In genomic region chr1:95071539-95071938, GRCh38 we compare ENCODE assay signal across 9 cellular contexts. TPM values are rescaled to one million over a fixed set of nuclear protein-coding genes. Genes with fewer than 3 reads are reported as not detected.
DNase-seq lines count a peak whose midpoint lies in the region; ATAC-seq and TF ChIP-seq lines count a peak whose summit lies in the region.
"Had no signal": no experiment of that assay in that cellular context is flagged by ENCODE, and none has a peak within 500 bp of the region (broad histone marks: within the 10 kb centered on the region; RNA-seq: fewer than 3 reads in every experiment).

No MANE protein-coding gene starts in this region.

- H3K4me1 ChIP-seq in hepatocyte (ENCODE audit: insufficient read depth) (peaks cover 10% of the 10 kb centered on the region), upper lobe of left lung (peaks cover 0 to 12% (median 7%) of the 10 kb centered on the region in 4 donors)

- H3K27me3 Mint-ChIP-seq in WTC11 (ENCODE audit: low read depth), result peaks cover 2% of the 10 kb centered on the region; the same call in 1 of the 2 replicates

- peak overlapping the region; percentile 97 for H2AFZ ChIP-seq in hepatocyte

- no peaks in the 10 kb centered on the region for H3K27me3 ChIP-seq in hepatocyte
- no peaks in the 10 kb centered on the region for H3K27me3 ChIP-seq in upper lobe of left lung

- H3K36me3 ChIP-seq in hepatocyte (replicated peaks; ENCODE audit: insufficient read depth, low read depth) (no peaks in the 10 kb centered on the region), upper lobe of left lung (no peaks in the 10 kb centered on the region)

- H3K9me2 ChIP-seq in hepatocyte (replicated peaks; ENCODE audit: insufficient read depth), result no peaks in the 10 kb centered on the region

- no peak for TF ChIP-seq CTCF in WTC11 (IDR thresholded peaks at IDR 0.05)
- no peak for TF ChIP-seq CTCF in hepatocyte (IDR thresholded peaks at IDR 0.05; ENCODE audit: poor library complexity)
- no peak for TF ChIP-seq CTCF in upper lobe of left lung (IDR thresholded peaks at IDR 0.05)

- DNase-seq in SIG-M5 treated with dmso at 0.1 percent for 504 hours (lab: John Stamatoyannopoulos, UW; ENCODE audit: unreplicated experiment) (peak; percentile 1), SIG-M5 (lab: John Stamatoyannopoulos, UW) (no peak), WTC11 (ENCODE audit: low spot score) (no peak), hepatocyte (ENCODE audit: low spot score) (no peak), upper lobe of left lung (no peak), NCI-H2227 (lab: John Stamatoyannopoulos, UW; ENCODE audit: unreplicated experiment) (no peak)
- DNase-seq in stimulated activated naive CD8-positive, alpha-beta T cell treated with anti-CD3 and anti-CD28 coated beads, Interleukin-15, Interleukin-2, amounts not matched to agents 100 U/mL and 50 U/mL, for 24 hours, result peak; percentile 9
- DNase-seq: NCI-H524 treated with DMSO at 0.1 percent for 48 hours had no signal

- no peaks in the 10 kb centered on the region for H4K20me1 ChIP-seq in hepatocyte (ENCODE audit: insufficient read depth, poor library complexity, severe bottlenecking)

- H3K4me2 ChIP-seq in hepatocyte, result peak overlapping the region; percentile 81

- H3K27ac Mint-ChIP-seq in WTC11, result no peak overlapping the region

- peaks cover 8% of the 10 kb centered on the region for H3K79me2 ChIP-seq in hepatocyte

- WGBS in hepatocyte (ENCODE audit: low lambda C conversion rate, missing lambda C conversion rate), result 88% methylated on average over 2 of the region's 2 CpGs
- WGBS in upper lobe of left lung, 2 donors, result 74 to 80% methylated on average over 2 of the region's 2 CpGs

- no peak for TF ChIP-seq POLR2A in upper lobe of left lung (IDR thresholded peaks at IDR 0.05)

- H3K36me3 Mint-ChIP-seq in WTC11, result no peaks in the 10 kb centered on the region

- H3K4me3 Mint-ChIP-seq in WTC11, result peak overlapping the region; percentile 97

- H3K27ac ChIP-seq in hepatocyte (peak overlapping the region; percentile 96), upper lobe of left lung (no peak overlapping the region)

- peaks cover 9% of the 10 kb centered on the region for H3K4me1 Mint-ChIP-seq in WTC11

- POLR2A ChIA-PET in WTC11 (lab: Charles Lee), result no interaction called here

- H3K9me3 Mint-ChIP-seq in WTC11, result no peaks in the 10 kb centered on the region

- TF ChIP-seq EP300 in upper lobe of left lung (IDR thresholded peaks at IDR 0.05), result no peak

- H3K4me3 ChIP-seq in hepatocyte (no peak overlapping the region), upper lobe of left lung (peak overlapping the region in 2 of 4 donors; percentile 78 to 81)

- no peak for ATAC-seq in WTC11
- ATAC-seq in stimulated activated naive CD8-positive, alpha-beta T cell treated with anti-CD3 and anti-CD28 coated beads, Interleukin-15, Interleukin-2, amounts not matched to agents 100 U/mL and 50 U/mL, for 24 hours, result no peak
- ATAC-seq in upper lobe of left lung (ENCODE audit: low FRiP score in 2 of 2), result no peak
- ATAC-seq in GM18909 (IDR thresholded peaks at IDR 0.05; ENCODE audit: poor library complexity, unreplicated experiment), result no peak

- CTCF ChIA-PET in WTC11 (lab: Charles Lee), result no interaction called here

- no peaks in the 10 kb centered on the region for H3K9me3 ChIP-seq in hepatocyte (ENCODE audit: low read depth)
- H3K9me3 ChIP-seq in upper lobe of left lung, result no peaks in the 10 kb centered on the region

TF ChIP-seq in WTC11, 78 proteins besides CTCF, POLR2A, EP300 and RAD21:
- no peak for TF ChIP-seq ZNF232 (CRISPR knock-in tag; IDR thresholded peaks at IDR 0.05)
- no peak for TF ChIP-seq ZNF317 (CRISPR knock-in tag; IDR thresholded peaks at IDR 0.05; ENCODE audit: borderline replicate concordance, low read depth)
- TF ChIP-seq OVOL2 (CRISPR knock-in tag; IDR thresholded peaks at IDR 0.05; ENCODE audit: borderline replicate concordance), result no peak
- no peak for TF ChIP-seq E2F1 (CRISPR knock-in tag; IDR thresholded peaks at IDR 0.05)
- no peak for TF ChIP-seq ZNF671 (CRISPR knock-in tag; IDR thresholded peaks at IDR 0.05)
- no peak for TF ChIP-seq ZNF121 (CRISPR knock-in tag; IDR thresholded peaks at IDR 0.05)
- no peak for TF ChIP-seq ZNF281 (CRISPR knock-in tag; IDR thresholded peaks at IDR 0.05)

RNA-seq across cellular contexts. Expression of gene ALG14, which starts 1.2 kb away (rescaled TPM):
- 0.94 to 2.3 TPM (median 1.4 TPM) in 3 replicates for total RNA-seq in WTC11 (2021)
- total RNA-seq in hepatocyte, result 2.5 and 4.7 TPM in 2 replicates
- polyA plus RNA-seq in hepatocyte, result 15.2 and 22.5 TPM in 2 replicates
- 1 to 10 TPM in 3 of 6 donors, under 1 TPM in 3; 0.55 to 6.2 (median 0.98) TPM for total RNA-seq in upper lobe of left lung

RNA-seq across cellular contexts. Expression of gene TLCD4, which starts 45.6 kb away (rescaled TPM):
- total RNA-seq in WTC11 (2021), result 2.0 to 4.7 TPM (median 3.5 TPM) in 3 replicates
- 22.4 and 31.5 TPM in 2 replicates for total RNA-seq in hepatocyte
- 9.7 and 12.2 TPM in 2 replicates for polyA plus RNA-seq in hepatocyte
- 10 to 100 TPM in 3 of 6 donors, 1 to 10 TPM in 3; 1.8 to 19.5 (median 8.2) TPM for total RNA-seq in upper lobe of left lung

Comparison
In these comparisons a context has a peak if more than half of its experiments do, and no peak if none do; other contexts are left out.
1. DNase-seq: peak in SIG-M5 treated with dmso at 0.1 percent for 504 hours (single experiment) and stimulated activated naive CD8-positive, alpha-beta T cell treated with anti-CD3 and anti-CD28 coated beads, Interleukin-15, Interleukin-2, amounts not matched to agents 100 U/mL and 50 U/mL, for 24 hours (single experiment); none in SIG-M5 (single experiment), WTC11 (single experiment), hepatocyte (single experiment), upper lobe of left lung (0 of 2) and NCI-H2227 (single experiment).